ENCODE assay signal across 34 cellular contexts in the genomic region with DNA sequence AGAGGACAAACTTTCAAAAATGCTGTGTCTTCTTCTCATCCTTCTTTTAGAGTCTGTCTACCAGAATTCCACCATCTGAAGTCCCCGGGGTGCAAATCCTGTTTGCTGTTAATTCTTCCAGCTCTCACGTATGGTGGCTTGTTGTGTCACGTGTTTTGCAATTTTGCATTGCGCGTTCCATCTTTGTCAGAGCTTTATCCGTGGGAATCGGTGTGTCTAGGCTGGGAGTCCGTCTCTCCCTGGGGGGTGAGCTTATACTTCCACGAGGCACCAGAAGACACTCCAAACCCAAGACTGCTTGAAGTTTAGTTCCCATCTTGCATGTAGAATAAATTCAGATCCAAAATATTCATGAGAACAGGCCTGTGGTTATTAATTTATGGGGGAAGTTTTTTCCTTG. TPM values are rescaled to one million over a fixed set of nuclear protein-coding genes. Genes with fewer than 3 reads are reported as not detected.
"Had no signal": no experiment of that assay in that cellular context is flagged by ENCODE, and none has a peak within 500 bp of the region (broad histone marks: within the 10 kb centered on the region; RNA-seq: fewer than 3 reads in every experiment).

No MANE protein-coding gene starts in this region.

- H3K9me3 ChIP-seq: colonic mucosa, gastrocnemius medialis, lower lobe of right lung had no signal

- FAIRE-seq: endometrium, islet of Langerhans, kidney had no signal

- ATAC-seq: effector memory CD8-positive, alpha-beta T cell; esophagus mucosa; gastrocnemius medialis; heart right ventricle; left colon; left lobe of liver; left ventricle myocardium superior; lower lobe of right lung; mucosa of descending colon had no signal

- DNase-seq: colonic mucosa; cortex of kidney; effector CD8-positive, alpha-beta T cell; effector memory CD8-positive, alpha-beta T cell; erythroblast; esophagus squamous epithelium; foreskin fibroblast; foreskin melanocyte; gastrocnemius medialis; glutamatergic neuron; head of caudate nucleus; heart right ventricle; hippocampal formation; kidney; kidney glomerular epithelial cell; left colon; left ventricle myocardium superior; lower lobe of right lung; mesenchymal stem cell; mucosa of descending colon; naive B cell had no signal

- H3K4me3 ChIP-seq: colonic mucosa, esophagus squamous epithelium, gastrocnemius medialis, heart right ventricle, lower lobe of right lung, mucosa of descending colon had no signal

- H3K27ac ChIP-seq: colonic mucosa, epithelial cell of prostate, esophagus squamous epithelium, gastrocnemius medialis, heart right ventricle, lower lobe of right lung had no signal

- H3K4me1 ChIP-seq: gastrocnemius medialis had no signal

RNA-seq across cellular contexts. Expression of gene FIBCD1, which starts 6.1 kb away (rescaled TPM):
- total RNA-seq: esophagus squamous epithelium, gastrocnemius medialis, glomerular endothelial cell, left lobe of liver, lung microvascular endothelial cell, mesenteric fat pad had no signal

RNA-seq across cellular contexts. Expression of gene QRFP, which starts 48.6 kb away (rescaled TPM):
- total RNA-seq: dermis microvascular lymphatic vessel endothelial cell, endodermal cell, esophagus mucosa, gastrocnemius medialis, glomerular endothelial cell, heart right ventricle, kidney, left colon, left lobe of liver, left ventricle myocardium superior, lower leg skin, lower lobe of right lung, lung microvascular endothelial cell, mesenteric fat pad, mesothelial cell of epicardium, myocyte had no signal
